In genomic region chr6:144008501-144009245, GRCh38 we compare ENCODE assay signal across 8 cellular contexts. TPM values are rescaled to one million over a fixed set of nuclear protein-coding genes. Genes with fewer than 3 reads are reported as not detected.
DNase-seq lines count a peak whose midpoint lies in the region; ATAC-seq and TF ChIP-seq lines count a peak whose summit lies in the region.

No MANE protein-coding gene starts in this region.

- H3K4me3 ChIP-seq in iPS DF 6.9 (ENCODE audit: low read length) = peak overlapping the region; percentile 51; the same call in 1 of the 2 replicates
- H3K4me3 ChIP-seq in spleen = peak overlapping the region; percentile 33 to 80 (median 52)
- no peak overlapping the region for H3K4me3 ChIP-seq in Caco-2 (ENCODE audit: low read depth, low read length)

- peaks cover 26% of the 10 kb centered on the region for H3K27me3 ChIP-seq in iPS DF 6.9 (ENCODE audit: control insufficient read depth, insufficient read depth, low read length)
- H3K27me3 ChIP-seq in spleen (replicated peaks in 1 of 7) = peaks cover 0 to 19% (median 0%) of the 10 kb centered on the region in 7 donors
- no peaks in the 10 kb centered on the region for H3K27me3 ChIP-seq in Caco-2 (replicated peaks; ENCODE audit: control insufficient read depth, insufficient read depth, low read length)

- no TSS peak for BruUV-seq in Caco-2 (replicated peaks; lab: Mats Ljungman, UMichigan)

- TF ChIP-seq CTCF in WTC11 (IDR thresholded peaks at IDR 0.05) = no peak
- no peak for TF ChIP-seq CTCF in spleen (IDR thresholded peaks at IDR 0.05 in 8 of 11, conservative IDR thresholded peaks at IDR 0.05 in 3 of 11)
- no peak for TF ChIP-seq CTCF in Caco-2 (IDR thresholded peaks at IDR 0.05; ENCODE audit: insufficient read depth in 1 of 2, low read depth in 1 of 2, low read length in 1 of 2, severe bottlenecking in 1 of 2, unreplicated experiment in 1 of 2)

- no peak for TF ChIP-seq POLR2A in spleen (IDR thresholded peaks at IDR 0.05)

- WGBS in iPS DF 6.9 (ENCODE audit: insufficient coverage, insufficient read length) = no CpG with 5 or more reads among the region's 33 CpGs
- 57 to 83% (median 67%) methylated on average over 16 to 33 of the region's 33 CpGs for WGBS in spleen, 5 donors

- H3K9me3 ChIP-seq in iPS DF 6.9 (ENCODE audit: control insufficient read depth, insufficient read depth, low read length) (no peaks in the 10 kb centered on the region), spleen (peaks cover 0 to 5% (median 0%) of the 10 kb centered on the region in 8 donors), Caco-2 (no peaks in the 10 kb centered on the region; the same call in 1 of the 2 replicates)

- no peaks in the 10 kb centered on the region for H3K9me3 Mint-ChIP-seq in activated CD4-positive, alpha-beta T cell treated with anti-CD3 and anti-CD28 coated beads, Interleukin-2, amount 10 ng/mL, durations not matched to agents 7 days and 5 days
- H3K9me3 Mint-ChIP-seq in WTC11 (peaks cover 18% of the 10 kb centered on the region), Caco-2 (ENCODE audit: unreplicated experiment) (no peaks in the 10 kb centered on the region)

- intact Hi-C loops in spleen (cut with DNase I; ENCODE audit: low total_unique reads) (no loop called here), Caco-2 (cut with micrococcal nuclease; ENCODE audit: unreplicated experiment) (no loop called here)

- peak overlapping the region; percentile 52 for H3K4me3 Mint-ChIP-seq in activated CD4-positive, alpha-beta T cell treated with anti-CD3 and anti-CD28 coated beads, Interleukin-2, amount 10 ng/mL, durations not matched to agents 7 days and 5 days
- H3K4me3 Mint-ChIP-seq in WTC11 (peak overlapping the region; percentile 58), Caco-2 (ENCODE audit: unreplicated experiment) (no peak overlapping the region)

- H3K36me3 Mint-ChIP-seq in activated CD4-positive, alpha-beta T cell treated with anti-CD3 and anti-CD28 coated beads, Interleukin-2, amount 10 ng/mL, durations not matched to agents 7 days and 5 days (ENCODE audit: low read depth) = no peaks in the 10 kb centered on the region
- H3K36me3 Mint-ChIP-seq in WTC11 = peaks cover 5% of the 10 kb centered on the region
- no peaks in the 10 kb centered on the region for H3K36me3 Mint-ChIP-seq in Caco-2 (ENCODE audit: insufficient read depth, unreplicated experiment)

- H3K27ac Mint-ChIP-seq in activated CD4-positive, alpha-beta T cell treated with anti-CD3 and anti-CD28 coated beads, Interleukin-2, amount 10 ng/mL, durations not matched to agents 7 days and 5 days = no peak overlapping the region
- no peak overlapping the region for H3K27ac Mint-ChIP-seq in WTC11
- no peak overlapping the region for H3K27ac Mint-ChIP-seq in Caco-2 (ENCODE audit: unreplicated experiment)

- H3K4me1 ChIP-seq in iPS DF 6.9 (ENCODE audit: control insufficient read depth, insufficient read depth, low read length) = no peaks in the 10 kb centered on the region; the same call in 1 of the 2 replicates
- peaks cover 0 to 26% (median 4%) of the 10 kb centered on the region in 6 donors for H3K4me1 ChIP-seq in spleen
- no peaks in the 10 kb centered on the region for H3K4me1 ChIP-seq in Caco-2

- peaks cover 43% of the 10 kb centered on the region for H3K27me3 Mint-ChIP-seq in activated CD4-positive, alpha-beta T cell treated with anti-CD3 and anti-CD28 coated beads, Interleukin-2, amount 10 ng/mL, durations not matched to agents 7 days and 5 days
- H3K27me3 Mint-ChIP-seq in WTC11 (ENCODE audit: low read depth) = peaks cover 82% of the 10 kb centered on the region
- H3K27me3 Mint-ChIP-seq in Caco-2 (ENCODE audit: insufficient read depth, unreplicated experiment) = no peaks in the 10 kb centered on the region

- peak; percentile 81 for ATAC-seq in WTC11

- peaks cover 7% of the 10 kb centered on the region for H3K4me1 Mint-ChIP-seq in activated CD4-positive, alpha-beta T cell treated with anti-CD3 and anti-CD28 coated beads, Interleukin-2, amount 10 ng/mL, durations not matched to agents 7 days and 5 days
- H3K4me1 Mint-ChIP-seq in WTC11 = peaks cover 5% of the 10 kb centered on the region; the same call in 1 of the 2 replicates
- no peaks in the 10 kb centered on the region for H3K4me1 Mint-ChIP-seq in Caco-2 (ENCODE audit: low read depth, unreplicated experiment)

- POLR2A ChIA-PET in activated CD4-positive, alpha-beta T cell treated with anti-CD3 and anti-CD28 coated beads, Interleukin-2, amount 10 ng/mL, durations not matched to agents 7 days and 5 days (lab: Charles Lee) = interaction anchor here (0.6 kb wide), 1 partner anchor 8 kb away, joined by 3 read pairs; no protein-coding TSS in a partner anchor
- POLR2A ChIA-PET in WTC11 (lab: Charles Lee) (no interaction called here), Caco-2 (lab: Charles Lee) (no interaction called here)

- DNase-seq in activated CD4-positive, alpha-beta T cell treated with anti-CD3 and anti-CD28 coated beads, Interleukin-2, amount 10 ng/mL, durations not matched to agents 7 days and 5 days = no peak
- DNase-seq in activated CD4-positive, alpha-beta T cell treated with anti-CD3 and anti-CD28 coated beads, Interleukin-2, amount 50 U/mL, for 1 hour = no peak
- peak; percentile 25 for DNase-seq in WTC11 (ENCODE audit: low spot score)
- no peak for DNase-seq in iPS DF 6.9 (ENCODE audit: low read depth, low spot score)
- DNase-seq in spleen = no peak
- DNase-seq in NCI-H526 (lab: John Stamatoyannopoulos, UW) = no peak
- no peak for DNase-seq in Caco-2
- DNase-seq in MV-4-11 (lab: John Stamatoyannopoulos, UW) = no peak

- H3K27ac ChIP-seq in iPS DF 6.9 (ENCODE audit: low read length) (no peak overlapping the region), spleen (peak overlapping the region in 6 of 8 donors; percentile 54 to 69 (median 60))

- CTCF ChIA-PET in activated CD4-positive, alpha-beta T cell treated with anti-CD3 and anti-CD28 coated beads, Interleukin-2, amount 10 ng/mL, durations not matched to agents 7 days and 5 days (lab: Charles Lee) = interaction anchor here (1.3 kb wide), 1 partner anchor 68 kb away, joined by 5 read pairs; no protein-coding TSS in a partner anchor
- CTCF ChIA-PET in WTC11 (lab: Charles Lee) = interaction anchor here (0.6 to 2.7 kb wide), 4 partner anchors 67 to 172 kb away, joined by 3 to 20 read pairs (median 7); no protein-coding TSS in a partner anchor
- CTCF ChIA-PET in Caco-2 (lab: Charles Lee) = no interaction called here

- no peaks in the 10 kb centered on the region for H3K36me3 ChIP-seq in iPS DF 6.9 (ENCODE audit: control insufficient read depth, insufficient read depth, low read length)
- no peaks in the 10 kb centered on the region for H3K36me3 ChIP-seq in spleen
- no peaks in the 10 kb centered on the region for H3K36me3 ChIP-seq in Caco-2 (ENCODE audit: control insufficient read depth, insufficient read depth, low read length)

TF ChIP-seq in WTC11, 78 proteins besides CTCF, POLR2A, EP300 and RAD21 (continues in another document):
- TF ChIP-seq NFATC4 (CRISPR knock-in tag; IDR thresholded peaks at IDR 0.05) (no peak), TEAD4 (CRISPR knock-in tag; IDR thresholded peaks at IDR 0.05) (no peak), RELA (CRISPR knock-in tag; IDR thresholded peaks at IDR 0.05; ENCODE audit: borderline replicate concordance) (no peak), CREB1 (CRISPR knock-in tag; IDR thresholded peaks at IDR 0.05) (no peak), USF1 (CRISPR knock-in tag; IDR thresholded peaks at IDR 0.05) (no peak), MLX (CRISPR knock-in tag; IDR thresholded peaks at IDR 0.05) (no peak), ATF6 (CRISPR knock-in tag; IDR thresholded peaks at IDR 0.05) (no peak)

RNA-seq across cellular contexts. Expression of gene PLAGL1, which starts 0.6 kb away (rescaled TPM):
- total RNA-seq in activated CD4-positive, alpha-beta T cell treated with anti-CD3 and anti-CD28 coated beads, Interleukin-2, amount 10 ng/mL, durations not matched to agents 7 days and 5 days = 1 to 10 TPM; 4.5 to 5.7 TPM
- total RNA-seq in WTC11 (2021) = 1.6 to 1.9 TPM (median 1.7 TPM) in 3 replicates
- total RNA-seq in spleen = 10 to 100 TPM; 20.4 to 34.4 (median 27.9) TPM
- polyA plus RNA-seq in spleen = 10 to 100 TPM in 1 of 3 donors, 1 to 10 TPM in 2; 7.1 to 12.2 (median 9.7) TPM
- 0.65 and 0.70 TPM in 2 replicates for total RNA-seq in Caco-2 (2022)
